Comparison of ENCODE assay signal across 9 cellular contexts in genomic region chr4:78552398-78553396, GRCh38. TPM values are rescaled to one million over a fixed set of nuclear protein-coding genes. Genes with fewer than 3 reads are reported as not detected.
DNase-seq lines count a peak whose midpoint lies in the region; ATAC-seq and TF ChIP-seq lines count a peak whose summit lies in the region.
"Had no signal": no experiment of that assay in that cellular context is flagged by ENCODE, and none has a peak within 500 bp of the region (broad histone marks: within the 10 kb centered on the region; RNA-seq: fewer than 3 reads in every experiment).

No MANE protein-coding gene starts in this region.

- H3K4me1 ChIP-seq in heart left ventricle = peaks cover 0 to 30% (median 7%) of the 10 kb centered on the region in 12 donors
- H3K4me1 ChIP-seq in transverse colon = peaks cover 0 to 13% (median 5%) of the 10 kb centered on the region in 4 donors

- H3K27me3 ChIP-seq in heart left ventricle = peaks cover 0 to 12% (median 0%) of the 10 kb centered on the region in 9 donors
- no peaks in the 10 kb centered on the region for H3K27me3 ChIP-seq in kidney epithelial cell (ENCODE audit: control insufficient read depth, insufficient read depth, low read length)
- H3K27me3 ChIP-seq in transverse colon = peaks cover 3% of the 10 kb centered on the region

- CTCF ChIA-PET in activated CD8-positive, alpha-beta T cell treated with anti-CD3 and anti-CD28 coated beads for 36 hours (lab: Charles Lee) = no interaction called here

- H3K36me3 ChIP-seq in heart left ventricle (peaks cover 0 to 10% (median 0%) of the 10 kb centered on the region in 9 donors), kidney epithelial cell (ENCODE audit: control insufficient read depth, insufficient read depth, low read length) (no peaks in the 10 kb centered on the region), transverse colon (no peaks in the 10 kb centered on the region)

- no peak for TF ChIP-seq CTCF in heart left ventricle (IDR thresholded peaks at IDR 0.05)
- TF ChIP-seq CTCF in activated CD8-positive, alpha-beta T cell treated with anti-CD3 and anti-CD28 coated beads for 36 hours (IDR thresholded peaks at IDR 0.05) = no peak
- no peak for TF ChIP-seq CTCF in kidney epithelial cell (IDR thresholded peaks at IDR 0.05; ENCODE audit: insufficient read depth, low read length, poor library complexity, severe bottlenecking)
- TF ChIP-seq CTCF in transverse colon (IDR thresholded peaks at IDR 0.05) = no peak

- H3K4me3 Mint-ChIP-seq in activated CD8-positive, alpha-beta T cell treated with anti-CD3 and anti-CD28 coated beads for 36 hours = no peak overlapping the region

- POLR2A ChIA-PET in activated CD8-positive, alpha-beta T cell treated with anti-CD3 and anti-CD28 coated beads for 36 hours (lab: Charles Lee) = no interaction called here

- TF ChIP-seq EP300 in transverse colon (IDR thresholded peaks at IDR 0.05; ENCODE audit: low read depth) = no peak

- H3K4me1 Mint-ChIP-seq in activated CD8-positive, alpha-beta T cell treated with anti-CD3 and anti-CD28 coated beads for 36 hours (ENCODE audit: low read depth) = peaks cover 8% of the 10 kb centered on the region

- intact Hi-C loops in heart left ventricle (cut with DNase I) (loop anchor here in 2 of 10 donors (5.0 kb wide), 2 partner anchors 35 kb away; no protein-coding TSS in a partner anchor), Right ventricle myocardium inferior (cut with DNase I) (loop anchor here (5.0 to 10.0 kb wide), 2 partner anchors 40 to 222 kb away; partner anchors contain the start of gene BMP2K), transverse colon (cut with DNase I; ENCODE audit: low total_unique reads) (no loop called here)
- intact Hi-C loops in activated CD8-positive, alpha-beta T cell treated with anti-CD3 and anti-CD28 coated beads for 36 hours (cut with micrococcal nuclease) = no loop called here

- peak in 1 of 4 donors; percentile 49 for ATAC-seq in heart left ventricle
- ATAC-seq in Right ventricle myocardium inferior = no peak
- ATAC-seq in activated CD8-positive, alpha-beta T cell treated with anti-CD3 and anti-CD28 coated beads for 36 hours = peak; percentile 30
- no peak for ATAC-seq in GM21423 (IDR thresholded peaks at IDR 0.05; ENCODE audit: unreplicated experiment)
- ATAC-seq in HG03521 (IDR thresholded peaks at IDR 0.05; ENCODE audit: unreplicated experiment) = no peak

- H3K9me3 ChIP-seq in heart left ventricle (no peaks in the 10 kb centered on the region), transverse colon (no peaks in the 10 kb centered on the region)

- no peaks in the 10 kb centered on the region for H3K9me3 Mint-ChIP-seq in activated CD8-positive, alpha-beta T cell treated with anti-CD3 and anti-CD28 coated beads for 36 hours

- no peak for TF ChIP-seq POLR2A in heart left ventricle (IDR thresholded peaks at IDR 0.05)
- TF ChIP-seq POLR2A in transverse colon (IDR thresholded peaks at IDR 0.05) = no peak

- no peak for DNase-seq in heart left ventricle
- DNase-seq in Right ventricle myocardium inferior (ENCODE audit: missing footprints) = no peak
- DNase-seq in activated CD8-positive, alpha-beta T cell treated with anti-CD3 and anti-CD28 coated beads for 36 hours = no peak
- peak; percentile 86 for DNase-seq in kidney epithelial cell (ENCODE audit: low read depth)
- DNase-seq in transverse colon = no peak
- no peak for DNase-seq in NCI-H2081 (lab: John Stamatoyannopoulos, UW)

- in situ Hi-C loops in transverse colon (cut with MboI; ENCODE audit: low pct_ligation_motif_present in 1 of 4, low pct_unique_long_range_greater_than_20kb in 1 of 4, low sequenced_read_pairs in 3 of 4) = no loop called here

- H3K4me3 ChIP-seq in heart left ventricle (peak overlapping the region; percentile 57 to 79 (median 68)), kidney epithelial cell (ENCODE audit: low read depth, low read length) (peak overlapping the region; percentile 62), transverse colon (peak overlapping the region in 3 of 4 donors; percentile 40 to 67 (median 55))

- H3K27me3 Mint-ChIP-seq in activated CD8-positive, alpha-beta T cell treated with anti-CD3 and anti-CD28 coated beads for 36 hours = peaks cover 33% of the 10 kb centered on the region

- 60 to 74% (median 68%) methylated on average over 13 of the region's 13 CpGs for WGBS in heart left ventricle, 4 donors
- WGBS in transverse colon (ENCODE audit: low coverage in 1 of 2), 2 donors = 42 to 50% methylated on average over 11 to 13 of the region's 13 CpGs

- H3K27ac Mint-ChIP-seq in activated CD8-positive, alpha-beta T cell treated with anti-CD3 and anti-CD28 coated beads for 36 hours = no peak overlapping the region

- H3K27ac ChIP-seq in heart left ventricle = peak overlapping the region; percentile 75 to 92 (median 84)
- H3K27ac ChIP-seq in transverse colon = peak overlapping the region; percentile 72 to 84 (median 76)

- no peaks in the 10 kb centered on the region for H3K36me3 Mint-ChIP-seq in activated CD8-positive, alpha-beta T cell treated with anti-CD3 and anti-CD28 coated beads for 36 hours (ENCODE audit: low read depth)

RNA-seq across cellular contexts. Expression of gene ANXA3, which starts 1.1 kb away (rescaled TPM):
- total RNA-seq in heart left ventricle = 100 to 1,000 TPM in 1 of 9 donors, 10 to 100 TPM in 8; 12.9 to 119 (median 28.7) TPM
- 10 to 100 TPM; 25.3 to 92.6 TPM for polyA plus RNA-seq in heart left ventricle
- total RNA-seq in Right ventricle myocardium inferior = 54.5 TPM
- total RNA-seq in activated CD8-positive, alpha-beta T cell treated with anti-CD3 and anti-CD28 coated beads for 36 hours = under 1 TPM; 0.63 to 0.90 TPM
- 271 and 297 TPM in 2 replicates for total RNA-seq in kidney epithelial cell
- total RNA-seq in transverse colon = 10 to 100 TPM; 14.2 to 49.6 (median 30.4) TPM
- total RNA-seq: LHCN-M2 had no signal

Comparison
In these comparisons a context has a peak if more than half of its experiments do, and no peak if none do; other contexts are left out.
1. RNA of gene ANXA3, which starts 1.1 kb away (total RNA-seq): 271 to 297 TPM in kidney epithelial cell, 54.5 TPM in Right ventricle myocardium inferior (single experiment), 14.2 to 49.6 TPM in transverse colon and 12.9 to 119 TPM in heart left ventricle; 0.63 to 0.90 TPM in activated CD8-positive, alpha-beta T cell treated with anti-CD3 and anti-CD28 coated beads for 36 hours; every median in the first group is over 4 times any median in the second.
2. Peak in every context shown above with its lines, with median percentiles within 50 percentile points of each other: H3K4me3 ChIP-seq.